In the genomic region with DNA sequence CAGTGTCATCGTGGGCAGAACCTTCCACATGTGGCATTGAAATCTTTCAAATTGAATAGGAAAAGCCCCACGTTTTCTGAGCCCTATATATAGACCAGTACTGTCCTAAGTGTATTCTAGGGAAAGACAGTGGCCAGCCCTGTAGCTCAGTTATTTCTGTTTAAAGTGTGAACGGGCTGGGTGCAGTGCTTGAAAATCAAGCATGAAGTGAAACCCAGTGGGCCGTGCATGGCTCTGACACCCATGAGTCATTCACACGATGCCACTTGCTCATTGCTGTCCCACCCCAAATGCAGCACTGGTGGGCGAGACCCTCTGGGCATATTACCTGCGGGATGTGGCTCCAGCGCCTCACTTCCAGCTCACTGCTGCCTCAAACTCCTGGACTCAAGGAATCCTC, we compare ENCODE assay signal across 1 cellular context.
TF ChIP-seq lines count a peak whose summit lies in the region.

No MANE protein-coding gene starts in this region.

TF ChIP-seq in SK-N-SH treated with all-trans-retinoic acid at 6 μM for 48 hours, 23 proteins besides CTCF, POLR2A, EP300 and RAD21 (continued from another document):
- TF ChIP-seq, protein P1, sequence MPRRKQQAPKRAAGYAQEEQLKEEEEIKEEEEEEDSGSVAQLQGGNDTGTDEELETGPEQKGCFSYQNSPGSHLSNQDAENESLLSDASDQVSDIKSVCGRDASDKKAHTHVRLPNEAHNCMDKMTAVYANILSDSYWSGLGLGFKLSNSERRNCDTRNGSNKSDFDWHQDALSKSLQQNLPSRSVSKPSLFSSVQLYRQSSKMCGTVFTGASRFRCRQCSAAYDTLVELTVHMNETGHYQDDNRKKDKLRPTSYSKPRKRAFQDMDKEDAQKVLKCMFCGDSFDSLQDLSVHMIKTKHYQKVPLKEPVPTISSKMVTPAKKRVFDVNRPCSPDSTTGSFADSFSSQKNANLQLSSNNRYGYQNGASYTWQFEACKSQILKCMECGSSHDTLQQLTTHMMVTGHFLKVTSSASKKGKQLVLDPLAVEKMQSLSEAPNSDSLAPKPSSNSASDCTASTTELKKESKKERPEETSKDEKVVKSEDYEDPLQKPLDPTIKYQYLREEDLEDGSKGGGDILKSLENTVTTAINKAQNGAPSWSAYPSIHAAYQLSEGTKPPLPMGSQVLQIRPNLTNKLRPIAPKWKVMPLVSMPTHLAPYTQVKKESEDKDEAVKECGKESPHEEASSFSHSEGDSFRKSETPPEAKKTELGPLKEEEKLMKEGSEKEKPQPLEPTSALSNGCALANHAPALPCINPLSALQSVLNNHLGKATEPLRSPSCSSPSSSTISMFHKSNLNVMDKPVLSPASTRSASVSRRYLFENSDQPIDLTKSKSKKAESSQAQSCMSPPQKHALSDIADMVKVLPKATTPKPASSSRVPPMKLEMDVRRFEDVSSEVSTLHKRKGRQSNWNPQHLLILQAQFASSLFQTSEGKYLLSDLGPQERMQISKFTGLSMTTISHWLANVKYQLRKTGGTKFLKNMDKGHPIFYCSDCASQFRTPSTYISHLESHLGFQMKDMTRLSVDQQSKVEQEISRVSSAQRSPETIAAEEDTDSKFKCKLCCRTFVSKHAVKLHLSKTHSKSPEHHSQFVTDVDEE (CRISPR knock-in tag; IDR thresholded peaks at IDR 0.05) = no peak
